Comparison of ENCODE assay signal across 19 cellular contexts in genomic region chr5:65916636-65917035, GRCh38.
"Had no signal": no experiment of that assay in that cellular context is flagged by ENCODE, and none has a peak within 500 bp of the region (broad histone marks: within the 10 kb centered on the region; RNA-seq: fewer than 3 reads in every experiment).

No MANE protein-coding gene starts in this region.

- H3K27ac Mint-ChIP-seq: activated CD4-positive, alpha-beta memory T cell treated with anti-CD3 and anti-CD28 coated beads, Interleukin-2, amount 10 ng/mL, durations not matched to agents 7 days and 5 days; activated CD4-positive, alpha-beta T cell treated with anti-CD3 and anti-CD28 coated beads for 36 hours; activated naive CD4-positive, alpha-beta T cell treated with anti-CD3 and anti-CD28 coated beads, Interleukin-2, amount 50 U/mL, for 24 hours; activated T-cell treated with anti-CD3 and anti-CD28 coated beads, Interleukin-2, amount 50 U/mL, for 24 hours; naive thymus-derived CD8-positive, alpha-beta T cell; T-cell had no signal

- H3K4me3 Mint-ChIP-seq: activated CD4-positive, alpha-beta memory T cell treated with anti-CD3 and anti-CD28 coated beads, Interleukin-2, amount 10 ng/mL, durations not matched to agents 7 days and 5 days; activated CD4-positive, alpha-beta T cell treated with anti-CD3 and anti-CD28 coated beads for 36 hours; activated naive CD4-positive, alpha-beta T cell treated with anti-CD3 and anti-CD28 coated beads, Interleukin-2, amount 50 U/mL, for 24 hours; activated T-cell treated with anti-CD3 and anti-CD28 coated beads, Interleukin-2, amount 50 U/mL, for 24 hours; naive thymus-derived CD8-positive, alpha-beta T cell; T-cell had no signal

- H3K4me1 ChIP-seq: gastroesophageal sphincter, right atrium auricular region, upper lobe of left lung had no signal

- H3K9me3 Mint-ChIP-seq: activated CD4-positive, alpha-beta memory T cell treated with anti-CD3 and anti-CD28 coated beads, Interleukin-2, amount 10 ng/mL, durations not matched to agents 7 days and 5 days; activated naive CD4-positive, alpha-beta T cell treated with anti-CD3 and anti-CD28 coated beads, Interleukin-2, amount 50 U/mL, for 24 hours; activated T-cell treated with anti-CD3 and anti-CD28 coated beads, Interleukin-2, amount 50 U/mL, for 24 hours; naive thymus-derived CD8-positive, alpha-beta T cell; T-cell had no signal

- H3K27me3 Mint-ChIP-seq: activated CD4-positive, alpha-beta memory T cell treated with anti-CD3 and anti-CD28 coated beads, Interleukin-2, amount 10 ng/mL, durations not matched to agents 7 days and 5 days; activated CD4-positive, alpha-beta T cell treated with anti-CD3 and anti-CD28 coated beads for 36 hours; activated naive CD4-positive, alpha-beta T cell treated with anti-CD3 and anti-CD28 coated beads, Interleukin-2, amount 50 U/mL, for 24 hours; activated T-cell treated with anti-CD3 and anti-CD28 coated beads, Interleukin-2, amount 50 U/mL, for 24 hours; naive thymus-derived CD8-positive, alpha-beta T cell; T-cell had no signal

- FAIRE-seq: colon, keratinocyte had no signal

- H3K4me3 ChIP-seq: gastroesophageal sphincter, mucosa of descending colon, right atrium auricular region, upper lobe of left lung had no signal

- H3K36me3 Mint-ChIP-seq: activated naive CD4-positive, alpha-beta T cell treated with anti-CD3 and anti-CD28 coated beads, Interleukin-2, amount 50 U/mL, for 24 hours; naive thymus-derived CD8-positive, alpha-beta T cell; T-cell had no signal

- H3K4me1 Mint-ChIP-seq: activated CD4-positive, alpha-beta memory T cell treated with anti-CD3 and anti-CD28 coated beads, Interleukin-2, amount 10 ng/mL, durations not matched to agents 7 days and 5 days had no signal

- DNase-seq: activated CD4-positive, alpha-beta memory T cell treated with anti-CD3 and anti-CD28 coated beads, Interleukin-2, amount 10 ng/mL, durations not matched to agents 7 days and 5 days; activated CD4-positive, alpha-beta T cell treated with anti-CD3 and anti-CD28 coated beads for 36 hours; activated T-cell treated with anti-CD3 and anti-CD28 coated beads, Interleukin-2, amount 50 U/mL, for 24 hours; hippocampal formation; mucosa of descending colon; naive thymus-derived CD8-positive, alpha-beta T cell; stimulated activated CD4-positive, alpha-beta T cell treated with anti-CD3 and anti-CD28 coated beads, Interleukin-4, amount 100 ng/mL, for 4 hours; stimulated activated CD8-positive, alpha-beta memory T cell treated with anti-CD3 and anti-CD28 coated beads, Interleukin-4, amount 100 ng/mL, for 48 hours; stimulated activated naive CD4-positive, alpha-beta T cell treated with Interleukin-2 at 50 U/mL for 16 hours; T-cell; T-helper 9 cell; upper lobe of left lung; WERI-Rb-1 had no signal

- H3K27ac ChIP-seq: gastroesophageal sphincter, neutrophil, right atrium auricular region, upper lobe of left lung, WERI-Rb-1 had no signal

- H3K9me3 ChIP-seq: gastroesophageal sphincter, mucosa of descending colon, neutrophil, right atrium auricular region, upper lobe of left lung had no signal

- H3K27me3 ChIP-seq: gastroesophageal sphincter, neutrophil, right atrium auricular region, upper lobe of left lung had no signal

- H3K36me3 ChIP-seq: gastroesophageal sphincter, neutrophil, right atrium auricular region, upper lobe of left lung, WERI-Rb-1 had no signal
